Comparison of ENCODE assay signal across 1 cellular context in the genomic region with DNA sequence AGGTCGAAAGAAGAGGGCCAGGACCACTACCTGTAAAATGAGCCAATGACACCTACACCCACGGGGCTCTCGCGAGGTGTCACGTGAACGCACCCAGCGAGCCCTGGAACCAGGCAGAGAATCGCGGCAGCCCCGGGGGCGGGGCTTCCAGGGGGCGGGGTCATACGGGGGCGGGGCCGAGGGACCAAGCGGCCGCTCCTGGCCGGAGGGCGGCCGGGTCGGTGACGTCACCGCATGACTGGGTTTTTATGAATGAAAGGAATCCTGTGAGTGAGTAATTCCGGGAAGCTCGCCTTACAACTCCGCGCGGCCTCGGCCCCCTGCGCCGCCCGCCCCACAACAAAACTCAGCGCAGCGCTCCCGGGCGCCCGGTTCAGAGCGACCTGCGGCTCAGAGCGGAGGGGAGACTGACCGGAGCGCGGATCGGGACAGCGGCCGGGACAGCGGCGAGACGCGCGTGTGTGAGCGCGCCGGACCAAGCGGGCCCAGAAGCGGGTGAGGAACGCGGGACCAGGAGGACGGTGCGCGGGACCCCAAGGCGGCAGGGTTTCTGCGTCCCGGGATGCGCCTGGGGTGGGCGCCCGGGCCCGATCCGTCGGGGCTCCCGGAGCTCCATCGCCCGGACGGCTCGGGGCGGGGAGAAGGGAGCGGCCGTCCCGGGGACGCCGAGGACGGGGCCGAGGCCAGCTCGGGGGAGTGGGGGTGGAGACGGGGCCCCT.
TF ChIP-seq lines count a peak whose summit lies in the region.

A gene (plus strand): TSS at position 277 of the 719 bp plus-strand sequence. CDS start 11,860 bp downstream, outside the sequence.

TF ChIP-seq in K562, 482 proteins besides CTCF, POLR2A, EP300 and RAD21 (continued from another document and continues in another):
- TF ChIP-seq, protein P1, sequence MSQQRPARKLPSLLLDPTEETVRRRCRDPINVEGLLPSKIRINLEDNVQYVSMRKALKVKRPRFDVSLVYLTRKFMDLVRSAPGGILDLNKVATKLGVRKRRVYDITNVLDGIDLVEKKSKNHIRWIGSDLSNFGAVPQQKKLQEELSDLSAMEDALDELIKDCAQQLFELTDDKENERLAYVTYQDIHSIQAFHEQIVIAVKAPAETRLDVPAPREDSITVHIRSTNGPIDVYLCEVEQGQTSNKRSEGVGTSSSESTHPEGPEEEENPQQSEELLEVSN (IDR thresholded peaks at IDR 0.05; ENCODE audit: borderline replicate concordance in 1 of 2, extremely low read depth in 1 of 2, insufficient read depth in 1 of 2, insufficient read length in 1 of 2, low read depth in 1 of 2, low read length in 1 of 2, poor library complexity in 1 of 2, severe bottlenecking in 1 of 2) = no peak
- TF ChIP-seq SMAD1 (IDR thresholded peaks at IDR 0.05; ENCODE audit: low read depth, low read length, partially characterized antibody) (no peak), TARDBP (IDR thresholded peaks at IDR 0.05) (no peak), SMAD2 (IDR thresholded peaks at IDR 0.05; ENCODE audit: low read depth, low read length) (no peak), ILK (tag; IDR thresholded peaks at IDR 0.05; ENCODE audit: borderline replicate concordance, low read depth) (no peak), ZNF699 (CRISPR knock-in tag; IDR thresholded peaks at IDR 0.05; ENCODE audit: insufficient replicate concordance) (no peak), NCOA1 (IDR thresholded peaks at IDR 0.05; ENCODE audit: low read depth) (no peak), ZEB2 (IDR thresholded peaks at IDR 0.05) (no peak), ZNF263 (CRISPR knock-in tag; IDR thresholded peaks at IDR 0.05; ENCODE audit: borderline replicate concordance) (no peak), BRD4 (IDR thresholded peaks at IDR 0.05) (no peak), TCF7 (IDR thresholded peaks at IDR 0.05; ENCODE audit: borderline replicate concordance) (no peak), HDAC3 (IDR thresholded peaks at IDR 0.05; ENCODE audit: borderline replicate concordance, partially characterized antibody) (no peak), PML (IDR thresholded peaks at IDR 0.05; ENCODE audit: low read length) (0 out of 2 replicates have a peak, but pooled peaks have one; percentile 47), XRCC3 (IDR thresholded peaks at IDR 0.05) (no peak), PHB2 (IDR thresholded peaks at IDR 0.05; ENCODE audit: low read depth) (no peak), TAF7 (tag; IDR thresholded peaks at IDR 0.05) (no peak), KLF1 (tag; IDR thresholded peaks at IDR 0.05) (no peak), ZNF668 (CRISPR knock-in tag; IDR thresholded peaks at IDR 0.05) (no peak), SAFB2 (IDR thresholded peaks at IDR 0.05; ENCODE audit: borderline replicate concordance, low read depth, low read length, severe bottlenecking) (no peak), ZKSCAN1 (IDR thresholded peaks at IDR 0.05; ENCODE audit: low read depth, low read length) (no peak), LARP7 (IDR thresholded peaks at IDR 0.05) (no peak), JUN (IDR thresholded peaks at IDR 0.05; ENCODE audit: borderline replicate concordance, low read depth, low read length) (peak; percentile 72), JUN (CRISPR knock-in tag; IDR thresholded peaks at IDR 0.05; ENCODE audit: borderline replicate concordance) (no peak), MCM7 (IDR thresholded peaks at IDR 0.05) (no peak), XRCC4 (IDR thresholded peaks at IDR 0.05; ENCODE audit: extremely low read depth, insufficient read depth, insufficient read length) (no peak), BCOR (IDR thresholded peaks at IDR 0.05) (no peak), PCBP1 (IDR thresholded peaks at IDR 0.05; ENCODE audit: low read depth, low read length, poor library complexity, severe bottlenecking) (no peak), HEY1 (CRISPR knock-in tag; IDR thresholded peaks at IDR 0.05; ENCODE audit: borderline replicate concordance) (no peak), TOE1 (IDR thresholded peaks at IDR 0.05; ENCODE audit: borderline replicate concordance) (peak; percentile 45; the same call in 1 of the 2 replicates), TOE1 (CRISPR knock-in tag; IDR thresholded peaks at IDR 0.05; ENCODE audit: borderline replicate concordance, low read depth) (no peak), ZNF717 (CRISPR knock-in tag; IDR thresholded peaks at IDR 0.05) (no peak), SMARCE1 (IDR thresholded peaks at IDR 0.05) (no peak), TAF9B (IDR thresholded peaks at IDR 0.05; ENCODE audit: partially characterized antibody) (peak; percentile 42), KLF6 (CRISPR knock-in tag; IDR thresholded peaks at IDR 0.05; ENCODE audit: borderline replicate concordance) (no peak), SPI1 (IDR thresholded peaks at IDR 0.05; ENCODE audit: borderline replicate concordance, low read depth, low read length) (no peak), POLR3A (IDR thresholded peaks at IDR 0.05; ENCODE audit: borderline replicate concordance, extremely low read depth, insufficient read depth, insufficient read length) (no peak), SETDB1 (IDR thresholded peaks at IDR 0.05; ENCODE audit: low read length) (no peak), NCOA2 (IDR thresholded peaks at IDR 0.05; ENCODE audit: partially characterized antibody in 2 of 2) (no peak), HDAC2 (IDR thresholded peaks at IDR 0.05) (no peak)
- TF ChIP-seq, protein P2, sequence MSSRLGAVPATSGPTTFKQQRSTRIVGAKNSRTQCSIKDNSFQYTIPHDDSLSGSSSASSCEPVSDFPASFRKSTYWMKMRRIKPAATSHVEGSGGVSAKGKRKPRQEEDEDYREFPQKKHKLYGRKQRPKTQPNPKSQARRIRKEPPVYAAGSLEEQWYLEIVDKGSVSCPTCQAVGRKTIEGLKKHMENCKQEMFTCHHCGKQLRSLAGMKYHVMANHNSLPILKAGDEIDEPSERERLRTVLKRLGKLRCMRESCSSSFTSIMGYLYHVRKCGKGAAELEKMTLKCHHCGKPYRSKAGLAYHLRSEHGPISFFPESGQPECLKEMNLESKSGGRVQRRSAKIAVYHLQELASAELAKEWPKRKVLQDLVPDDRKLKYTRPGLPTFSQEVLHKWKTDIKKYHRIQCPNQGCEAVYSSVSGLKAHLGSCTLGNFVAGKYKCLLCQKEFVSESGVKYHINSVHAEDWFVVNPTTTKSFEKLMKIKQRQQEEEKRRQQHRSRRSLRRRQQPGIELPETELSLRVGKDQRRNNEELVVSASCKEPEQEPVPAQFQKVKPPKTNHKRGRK (tag; IDR thresholded peaks at IDR 0.05) = no peak
- TF ChIP-seq, protein P3, sequence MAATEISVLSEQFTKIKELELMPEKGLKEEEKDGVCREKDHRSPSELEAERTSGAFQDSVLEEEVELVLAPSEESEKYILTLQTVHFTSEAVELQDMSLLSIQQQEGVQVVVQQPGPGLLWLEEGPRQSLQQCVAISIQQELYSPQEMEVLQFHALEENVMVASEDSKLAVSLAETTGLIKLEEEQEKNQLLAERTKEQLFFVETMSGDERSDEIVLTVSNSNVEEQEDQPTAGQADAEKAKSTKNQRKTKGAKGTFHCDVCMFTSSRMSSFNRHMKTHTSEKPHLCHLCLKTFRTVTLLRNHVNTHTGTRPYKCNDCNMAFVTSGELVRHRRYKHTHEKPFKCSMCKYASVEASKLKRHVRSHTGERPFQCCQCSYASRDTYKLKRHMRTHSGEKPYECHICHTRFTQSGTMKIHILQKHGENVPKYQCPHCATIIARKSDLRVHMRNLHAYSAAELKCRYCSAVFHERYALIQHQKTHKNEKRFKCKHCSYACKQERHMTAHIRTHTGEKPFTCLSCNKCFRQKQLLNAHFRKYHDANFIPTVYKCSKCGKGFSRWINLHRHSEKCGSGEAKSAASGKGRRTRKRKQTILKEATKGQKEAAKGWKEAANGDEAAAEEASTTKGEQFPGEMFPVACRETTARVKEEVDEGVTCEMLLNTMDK (IDR thresholded peaks at IDR 0.05; ENCODE audit: borderline replicate concordance, insufficient read depth, low read depth, low read length, poor library complexity, severe bottlenecking) = no peak
- TF ChIP-seq, protein P4, sequence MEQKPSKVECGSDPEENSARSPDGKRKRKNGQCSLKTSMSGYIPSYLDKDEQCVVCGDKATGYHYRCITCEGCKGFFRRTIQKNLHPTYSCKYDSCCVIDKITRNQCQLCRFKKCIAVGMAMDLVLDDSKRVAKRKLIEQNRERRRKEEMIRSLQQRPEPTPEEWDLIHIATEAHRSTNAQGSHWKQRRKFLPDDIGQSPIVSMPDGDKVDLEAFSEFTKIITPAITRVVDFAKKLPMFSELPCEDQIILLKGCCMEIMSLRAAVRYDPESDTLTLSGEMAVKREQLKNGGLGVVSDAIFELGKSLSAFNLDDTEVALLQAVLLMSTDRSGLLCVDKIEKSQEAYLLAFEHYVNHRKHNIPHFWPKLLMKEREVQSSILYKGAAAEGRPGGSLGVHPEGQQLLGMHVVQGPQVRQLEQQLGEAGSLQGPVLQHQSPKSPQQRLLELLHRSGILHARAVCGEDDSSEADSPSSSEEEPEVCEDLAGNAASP (IDR thresholded peaks at IDR 0.05) = no peak
- TF ChIP-seq, protein P5, sequence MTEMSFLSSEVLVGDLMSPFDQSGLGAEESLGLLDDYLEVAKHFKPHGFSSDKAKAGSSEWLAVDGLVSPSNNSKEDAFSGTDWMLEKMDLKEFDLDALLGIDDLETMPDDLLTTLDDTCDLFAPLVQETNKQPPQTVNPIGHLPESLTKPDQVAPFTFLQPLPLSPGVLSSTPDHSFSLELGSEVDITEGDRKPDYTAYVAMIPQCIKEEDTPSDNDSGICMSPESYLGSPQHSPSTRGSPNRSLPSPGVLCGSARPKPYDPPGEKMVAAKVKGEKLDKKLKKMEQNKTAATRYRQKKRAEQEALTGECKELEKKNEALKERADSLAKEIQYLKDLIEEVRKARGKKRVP (CRISPR knock-in tag; IDR thresholded peaks at IDR 0.05) = no peak
- TF ChIP-seq, protein P6, sequence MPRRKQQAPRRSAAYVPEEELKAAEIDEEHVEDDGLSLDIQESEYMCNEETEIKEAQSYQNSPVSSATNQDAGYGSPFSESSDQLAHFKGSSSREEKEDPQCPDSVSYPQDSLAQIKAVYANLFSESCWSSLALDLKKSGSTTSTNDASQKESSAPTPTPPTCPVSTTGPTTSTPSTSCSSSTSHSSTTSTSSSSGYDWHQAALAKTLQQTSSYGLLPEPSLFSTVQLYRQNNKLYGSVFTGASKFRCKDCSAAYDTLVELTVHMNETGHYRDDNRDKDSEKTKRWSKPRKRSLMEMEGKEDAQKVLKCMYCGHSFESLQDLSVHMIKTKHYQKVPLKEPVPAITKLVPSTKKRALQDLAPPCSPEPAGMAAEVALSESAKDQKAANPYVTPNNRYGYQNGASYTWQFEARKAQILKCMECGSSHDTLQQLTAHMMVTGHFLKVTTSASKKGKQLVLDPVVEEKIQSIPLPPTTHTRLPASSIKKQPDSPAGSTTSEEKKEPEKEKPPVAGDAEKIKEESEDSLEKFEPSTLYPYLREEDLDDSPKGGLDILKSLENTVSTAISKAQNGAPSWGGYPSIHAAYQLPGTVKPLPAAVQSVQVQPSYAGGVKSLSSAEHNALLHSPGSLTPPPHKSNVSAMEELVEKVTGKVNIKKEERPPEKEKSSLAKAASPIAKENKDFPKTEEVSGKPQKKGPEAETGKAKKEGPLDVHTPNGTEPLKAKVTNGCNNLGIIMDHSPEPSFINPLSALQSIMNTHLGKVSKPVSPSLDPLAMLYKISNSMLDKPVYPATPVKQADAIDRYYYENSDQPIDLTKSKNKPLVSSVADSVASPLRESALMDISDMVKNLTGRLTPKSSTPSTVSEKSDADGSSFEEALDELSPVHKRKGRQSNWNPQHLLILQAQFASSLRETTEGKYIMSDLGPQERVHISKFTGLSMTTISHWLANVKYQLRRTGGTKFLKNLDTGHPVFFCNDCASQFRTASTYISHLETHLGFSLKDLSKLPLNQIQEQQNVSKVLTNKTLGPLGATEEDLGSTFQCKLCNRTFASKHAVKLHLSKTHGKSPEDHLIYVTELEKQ (CRISPR knock-in tag; IDR thresholded peaks at IDR 0.05) = no peak
- TF ChIP-seq, protein P7, sequence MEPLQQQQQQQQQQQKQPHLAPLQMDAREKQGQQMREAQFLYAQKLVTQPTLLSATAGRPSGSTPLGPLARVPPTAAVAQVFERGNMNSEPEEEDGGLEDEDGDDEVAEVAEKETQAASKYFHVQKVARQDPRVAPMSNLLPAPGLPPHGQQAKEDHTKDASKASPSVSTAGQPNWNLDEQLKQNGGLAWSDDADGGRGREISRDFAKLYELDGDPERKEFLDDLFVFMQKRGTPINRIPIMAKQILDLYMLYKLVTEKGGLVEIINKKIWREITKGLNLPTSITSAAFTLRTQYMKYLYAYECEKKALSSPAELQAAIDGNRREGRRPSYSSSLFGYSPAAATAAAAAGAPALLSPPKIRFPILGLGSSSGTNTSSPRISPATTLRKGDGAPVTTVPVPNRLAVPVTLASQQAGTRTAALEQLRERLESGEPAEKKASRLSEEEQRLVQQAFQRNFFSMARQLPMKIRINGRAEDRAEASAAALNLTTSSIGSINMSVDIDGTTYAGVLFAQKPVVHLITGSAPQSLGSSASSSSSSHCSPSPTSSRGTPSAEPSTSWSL (CRISPR knock-in tag; IDR thresholded peaks at IDR 0.05; ENCODE audit: borderline replicate concordance) = no peak
